Comparison of ENCODE assay signal across 1 cellular context in genomic region chr17:75194879-75195278, GRCh38.
TF ChIP-seq lines count a peak whose summit lies in the region.

No MANE protein-coding gene starts in this region.

TF ChIP-seq in IMR-90, 13 proteins besides CTCF, POLR2A, EP300 and RAD21:
- TF ChIP-seq BHLHE40 (IDR thresholded peaks at IDR 0.05; ENCODE audit: low read depth, low read length) (no peak), RCOR1 (IDR thresholded peaks at IDR 0.05; ENCODE audit: insufficient replicate concordance, low read length) (no peak), FOS (IDR thresholded peaks at IDR 0.05; ENCODE audit: low read depth, low read length) (no peak), MXI1 (IDR thresholded peaks at IDR 0.05; ENCODE audit: borderline replicate concordance, low read depth, low read length) (no peak), USF2 (IDR thresholded peaks at IDR 0.05; ENCODE audit: low read depth, low read length) (no peak), CEBPB (IDR thresholded peaks at IDR 0.05; ENCODE audit: low read depth, low read length) (no peak), RFX5 (IDR thresholded peaks at IDR 0.05; ENCODE audit: low read depth, low read length) (no peak), NFE2L2 (IDR thresholded peaks at IDR 0.05; ENCODE audit: low read depth, low read length) (no peak), MAFK (IDR thresholded peaks at IDR 0.05; ENCODE audit: low read depth, low read length) (no peak), CHD1 (IDR thresholded peaks at IDR 0.05; ENCODE audit: low read depth, low read length) (no peak), MAZ (IDR thresholded peaks at IDR 0.05; ENCODE audit: borderline replicate concordance, low read depth, low read length) (no peak), ELK1 (IDR thresholded peaks at IDR 0.05; ENCODE audit: borderline replicate concordance, low read depth, low read length) (no peak), SMC3 (IDR thresholded peaks at IDR 0.05; ENCODE audit: low read depth, low read length) (no peak)
